8 cellular contexts compared by ENCODE assay signal in genomic region chr7:135930565-135931423, GRCh38. TPM values are rescaled to one million over a fixed set of nuclear protein-coding genes. Genes with fewer than 3 reads are reported as not detected.
DNase-seq lines count a peak whose midpoint lies in the region; ATAC-seq and TF ChIP-seq lines count a peak whose summit lies in the region.

No MANE protein-coding gene starts in this region.

- POLR2A ChIA-PET in activated CD4-positive, alpha-beta memory T cell treated with anti-CD3 and anti-CD28 coated beads, Interleukin-2, amount 10 ng/mL, durations not matched to agents 7 days and 5 days (lab: Charles Lee) = no interaction called here

- intact Hi-C loops in right cardiac atrium (cut with DNase I) = no loop called here
- intact Hi-C loops in activated T-helper 2 cell treated with anti-CD3 and anti-CD28 coated beads, Interferon-gamma antibody, Interleukin-2, Interleukin-4, amounts not matched to agents 10 μg/mL and 5 μg/mL and 100 μg/mL, durations not matched to agents 14 hours and 24 hours and 36 hours (cut with micrococcal nuclease) = loop anchor here (5.0 kb wide), 1 partner anchor 47 kb away; the partner anchor contains the start of gene MTPN

- no peaks in the 10 kb centered on the region for H3K27me3 Mint-ChIP-seq in activated T-helper 2 cell treated with anti-CD3 and anti-CD28 coated beads, Interferon-gamma antibody, Interleukin-2, Interleukin-4, amounts not matched to agents 10 μg/mL and 5 μg/mL and 100 μg/mL, durations not matched to agents 14 hours and 24 hours and 36 hours (ENCODE audit: low read depth)
- H3K27me3 Mint-ChIP-seq in activated CD4-positive, alpha-beta memory T cell treated with anti-CD3 and anti-CD28 coated beads, Interleukin-2, amount 10 ng/mL, durations not matched to agents 7 days and 5 days = no peaks in the 10 kb centered on the region

- TF ChIP-seq CTCF in 22Rv1 (IDR thresholded peaks at IDR 0.05) = no peak

- H3K36me3 Mint-ChIP-seq in activated T-helper 2 cell treated with anti-CD3 and anti-CD28 coated beads, Interferon-gamma antibody, Interleukin-2, Interleukin-4, amounts not matched to agents 10 μg/mL and 5 μg/mL and 100 μg/mL, durations not matched to agents 14 hours and 24 hours and 36 hours (ENCODE audit: low read depth) = peaks cover 38% of the 10 kb centered on the region
- H3K36me3 Mint-ChIP-seq in activated CD4-positive, alpha-beta memory T cell treated with anti-CD3 and anti-CD28 coated beads, Interleukin-2, amount 10 ng/mL, durations not matched to agents 7 days and 5 days (ENCODE audit: low read depth) = peaks cover 36% of the 10 kb centered on the region

- 48% methylated on average over 9 of the region's 9 CpGs for WGBS in right cardiac atrium

- H3K27me3 ChIP-seq in right cardiac atrium (ENCODE audit: control insufficient read depth, insufficient read depth) = no peaks in the 10 kb centered on the region

- DNase-seq in ELR (ENCODE audit: low read depth) (peak; percentile 59), amniotic stem cell (lab: John Stamatoyannopoulos, UW) (peak; percentile 31), right cardiac atrium (no peak)
- DNase-seq in activated T-helper 2 cell treated with anti-CD3 and anti-CD28 coated beads, Interferon-gamma antibody, Interleukin-2, Interleukin-4, amounts not matched to agents 10 μg/mL and 5 μg/mL and 100 μg/mL, durations not matched to agents 14 hours and 24 hours and 36 hours (ENCODE audit: low spot score) = no peak
- DNase-seq in activated effector memory CD4-positive, alpha-beta T cell treated with Interleukin-2 at 50 U/mL for 16 hours = no peak
- DNase-seq in activated CD4-positive, alpha-beta memory T cell treated with anti-CD3 and anti-CD28 coated beads, Interleukin-2, amount 10 ng/mL, durations not matched to agents 7 days and 5 days = no peak

- peaks cover 17% of the 10 kb centered on the region for H3K4me1 Mint-ChIP-seq in activated T-helper 2 cell treated with anti-CD3 and anti-CD28 coated beads, Interferon-gamma antibody, Interleukin-2, Interleukin-4, amounts not matched to agents 10 μg/mL and 5 μg/mL and 100 μg/mL, durations not matched to agents 14 hours and 24 hours and 36 hours (ENCODE audit: low read depth)
- H3K4me1 Mint-ChIP-seq in activated CD4-positive, alpha-beta memory T cell treated with anti-CD3 and anti-CD28 coated beads, Interleukin-2, amount 10 ng/mL, durations not matched to agents 7 days and 5 days = peaks cover 26% of the 10 kb centered on the region

- no peaks in the 10 kb centered on the region for H3K9me3 ChIP-seq in right cardiac atrium (ENCODE audit: control insufficient read depth, low read length)

- H3K9me3 Mint-ChIP-seq in activated T-helper 2 cell treated with anti-CD3 and anti-CD28 coated beads, Interferon-gamma antibody, Interleukin-2, Interleukin-4, amounts not matched to agents 10 μg/mL and 5 μg/mL and 100 μg/mL, durations not matched to agents 14 hours and 24 hours and 36 hours = no peaks in the 10 kb centered on the region
- H3K9me3 Mint-ChIP-seq in activated CD4-positive, alpha-beta memory T cell treated with anti-CD3 and anti-CD28 coated beads, Interleukin-2, amount 10 ng/mL, durations not matched to agents 7 days and 5 days = no peaks in the 10 kb centered on the region

- peaks cover 10% of the 10 kb centered on the region for H3K4me1 ChIP-seq in right cardiac atrium (ENCODE audit: control insufficient read depth, insufficient read depth, low read length)

- H3K27ac ChIP-seq in 22Rv1 (peak overlapping the region; percentile 35), right cardiac atrium (ENCODE audit: low read length) (peak overlapping the region; percentile 51)

- no peak overlapping the region for H3K4me3 Mint-ChIP-seq in activated T-helper 2 cell treated with anti-CD3 and anti-CD28 coated beads, Interferon-gamma antibody, Interleukin-2, Interleukin-4, amounts not matched to agents 10 μg/mL and 5 μg/mL and 100 μg/mL, durations not matched to agents 14 hours and 24 hours and 36 hours (ENCODE audit: low read depth)
- no peak overlapping the region for H3K4me3 Mint-ChIP-seq in activated CD4-positive, alpha-beta memory T cell treated with anti-CD3 and anti-CD28 coated beads, Interleukin-2, amount 10 ng/mL, durations not matched to agents 7 days and 5 days

- CTCF ChIA-PET in activated CD4-positive, alpha-beta memory T cell treated with anti-CD3 and anti-CD28 coated beads, Interleukin-2, amount 10 ng/mL, durations not matched to agents 7 days and 5 days (lab: Charles Lee) = no interaction called here

- H3K4me3 ChIP-seq in right cardiac atrium (ENCODE audit: low read length) = no peak overlapping the region

- H3K27ac Mint-ChIP-seq in activated T-helper 2 cell treated with anti-CD3 and anti-CD28 coated beads, Interferon-gamma antibody, Interleukin-2, Interleukin-4, amounts not matched to agents 10 μg/mL and 5 μg/mL and 100 μg/mL, durations not matched to agents 14 hours and 24 hours and 36 hours = no peak overlapping the region
- no peak overlapping the region for H3K27ac Mint-ChIP-seq in activated CD4-positive, alpha-beta memory T cell treated with anti-CD3 and anti-CD28 coated beads, Interleukin-2, amount 10 ng/mL, durations not matched to agents 7 days and 5 days

- peak; percentile 83 to 84 for ATAC-seq in right cardiac atrium
- no peak for ATAC-seq in GM19328 (IDR thresholded peaks at IDR 0.05; ENCODE audit: unreplicated experiment)

RNA-seq across cellular contexts. Expression of gene MTPN, which starts 46.4 kb away (rescaled TPM):
- total RNA-seq in right cardiac atrium = 100 to 1,000 TPM; 113 to 128 (median 123) TPM
- 64.6 TPM for polyA plus RNA-seq in right cardiac atrium
- 113 and 118 TPM in 2 replicates for total RNA-seq in activated T-helper 2 cell treated with anti-CD3 and anti-CD28 coated beads, Interferon-gamma antibody, Interleukin-2, Interleukin-4, amounts not matched to agents 10 μg/mL and 5 μg/mL and 100 μg/mL, durations not matched to agents 14 hours and 24 hours and 36 hours
- 100 to 1,000 TPM; 135 to 142 TPM for total RNA-seq in activated CD4-positive, alpha-beta memory T cell treated with anti-CD3 and anti-CD28 coated beads, Interleukin-2, amount 10 ng/mL, durations not matched to agents 7 days and 5 days

Comparison
In these comparisons a context has a peak if more than half of its experiments do, and no peak if none do; other contexts are left out.
1. DNase-seq: peak in ELR (single experiment) and amniotic stem cell (single experiment); none in right cardiac atrium (0 of 3), activated T-helper 2 cell treated with anti-CD3 and anti-CD28 coated beads, Interferon-gamma antibody, Interleukin-2, Interleukin-4, amounts not matched to agents 10 μg/mL and 5 μg/mL and 100 μg/mL, durations not matched to agents 14 hours and 24 hours and 36 hours (single experiment), activated effector memory CD4-positive, alpha-beta T cell treated with Interleukin-2 at 50 U/mL for 16 hours (single experiment) and activated CD4-positive, alpha-beta memory T cell treated with anti-CD3 and anti-CD28 coated beads, Interleukin-2, amount 10 ng/mL, durations not matched to agents 7 days and 5 days (single experiment).